Comparison of ENCODE assay signal across 1 cellular context in the genomic region with DNA sequence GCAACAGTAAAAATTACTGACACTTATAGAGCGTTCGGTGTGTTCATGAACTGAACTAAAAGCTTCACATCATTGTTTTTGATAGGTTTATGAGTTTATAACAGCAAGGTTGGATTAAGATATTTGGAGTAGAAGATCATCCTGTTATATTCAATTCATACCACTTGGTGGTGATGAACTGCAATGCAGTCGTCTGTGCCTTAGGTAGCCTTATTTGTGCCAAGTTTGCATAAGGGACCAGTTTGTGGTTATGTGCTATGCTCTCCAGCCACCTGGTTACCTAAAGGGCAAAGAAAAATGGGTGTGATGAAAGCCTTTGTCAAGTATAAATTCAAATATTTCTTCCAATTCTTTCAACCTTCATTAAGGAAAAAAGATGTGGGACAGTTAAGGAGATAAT.
TF ChIP-seq lines count a peak whose summit lies in the region.

No MANE protein-coding gene starts in this region.

TF ChIP-seq in GM23338, 12 proteins besides CTCF, POLR2A, EP300 and RAD21 (continued from another document):
- TF ChIP-seq, protein P1, sequence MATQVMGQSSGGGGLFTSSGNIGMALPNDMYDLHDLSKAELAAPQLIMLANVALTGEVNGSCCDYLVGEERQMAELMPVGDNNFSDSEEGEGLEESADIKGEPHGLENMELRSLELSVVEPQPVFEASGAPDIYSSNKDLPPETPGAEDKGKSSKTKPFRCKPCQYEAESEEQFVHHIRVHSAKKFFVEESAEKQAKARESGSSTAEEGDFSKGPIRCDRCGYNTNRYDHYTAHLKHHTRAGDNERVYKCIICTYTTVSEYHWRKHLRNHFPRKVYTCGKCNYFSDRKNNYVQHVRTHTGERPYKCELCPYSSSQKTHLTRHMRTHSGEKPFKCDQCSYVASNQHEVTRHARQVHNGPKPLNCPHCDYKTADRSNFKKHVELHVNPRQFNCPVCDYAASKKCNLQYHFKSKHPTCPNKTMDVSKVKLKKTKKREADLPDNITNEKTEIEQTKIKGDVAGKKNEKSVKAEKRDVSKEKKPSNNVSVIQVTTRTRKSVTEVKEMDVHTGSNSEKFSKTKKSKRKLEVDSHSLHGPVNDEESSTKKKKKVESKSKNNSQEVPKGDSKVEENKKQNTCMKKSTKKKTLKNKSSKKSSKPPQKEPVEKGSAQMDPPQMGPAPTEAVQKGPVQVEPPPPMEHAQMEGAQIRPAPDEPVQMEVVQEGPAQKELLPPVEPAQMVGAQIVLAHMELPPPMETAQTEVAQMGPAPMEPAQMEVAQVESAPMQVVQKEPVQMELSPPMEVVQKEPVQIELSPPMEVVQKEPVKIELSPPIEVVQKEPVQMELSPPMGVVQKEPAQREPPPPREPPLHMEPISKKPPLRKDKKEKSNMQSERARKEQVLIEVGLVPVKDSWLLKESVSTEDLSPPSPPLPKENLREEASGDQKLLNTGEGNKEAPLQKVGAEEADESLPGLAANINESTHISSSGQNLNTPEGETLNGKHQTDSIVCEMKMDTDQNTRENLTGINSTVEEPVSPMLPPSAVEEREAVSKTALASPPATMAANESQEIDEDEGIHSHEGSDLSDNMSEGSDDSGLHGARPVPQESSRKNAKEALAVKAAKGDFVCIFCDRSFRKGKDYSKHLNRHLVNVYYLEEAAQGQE (IDR thresholded peaks at IDR 0.05; ENCODE audit: unreplicated experiment) = no peak
- no peak for TF ChIP-seq ZNF331 (CRISPR knock-in tag; IDR thresholded peaks at IDR 0.05; ENCODE audit: low read depth)
- TF ChIP-seq CREB1 (CRISPR knock-in tag; IDR thresholded peaks at IDR 0.05; ENCODE audit: low read depth) = no peak
- no peak for TF ChIP-seq EZH2 (IDR thresholded peaks at IDR 0.05; ENCODE audit: low read depth, unreplicated experiment)
- no peak for TF ChIP-seq POLR2AphosphoS5 (IDR thresholded peaks at IDR 0.05; ENCODE audit: low read depth)
- no peak for TF ChIP-seq NANOG (IDR thresholded peaks at IDR 0.05; ENCODE audit: borderline replicate concordance)
TF ChIP-seq in GM23338: peak in this region for 0.
